Comparison of ENCODE assay signal across 25 cellular contexts in the genomic region with DNA sequence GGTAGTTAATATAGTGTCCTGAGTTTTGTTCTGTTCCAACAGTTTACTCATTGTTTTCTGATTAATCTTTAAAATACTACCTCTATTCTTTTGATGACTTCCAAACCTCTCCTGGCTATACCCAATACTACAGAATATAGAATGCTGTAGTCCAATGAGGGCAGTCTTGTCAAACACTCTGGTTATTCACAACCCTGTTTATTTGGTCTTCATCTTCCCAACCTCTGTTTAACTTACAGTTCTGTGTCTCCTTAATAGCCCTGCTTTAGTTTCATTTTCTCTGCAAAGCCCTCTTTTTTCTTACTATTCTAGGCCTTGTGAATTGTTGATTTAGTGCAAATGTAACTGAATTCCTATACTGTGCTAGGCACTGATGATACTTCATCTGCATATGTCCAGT. TPM values are rescaled to one million over a fixed set of nuclear protein-coding genes. Genes with fewer than 3 reads are reported as not detected.
DNase-seq lines count a peak whose midpoint lies in the region; ATAC-seq and TF ChIP-seq lines count a peak whose summit lies in the region.
"Had no signal": no experiment of that assay in that cellular context is flagged by ENCODE, and none has a peak within 500 bp of the region (broad histone marks: within the 10 kb centered on the region; RNA-seq: fewer than 3 reads in every experiment).

No MANE protein-coding gene starts in this region.

- H3K27ac ChIP-seq in hepatocyte (no peak overlapping the region), osteoblast (ENCODE audit: low read depth, low read length) (no peak overlapping the region), tibial artery (no peak overlapping the region), RWPE1 (no peak overlapping the region)
- H3K27ac ChIP-seq: 22Rv1, heart left ventricle, upper lobe of right lung had no signal

- H3K79me2 ChIP-seq in hepatocyte (peaks cover 100% of the 10 kb centered on the region), osteoblast (ENCODE audit: insufficient read depth, low read length) (peaks cover 34% of the 10 kb centered on the region)

- no peak for DNase-seq in activated CD4-positive, alpha-beta T cell treated with anti-CD3 and anti-CD28 coated beads for 36 hours
- DNase-seq in activated CD4-positive, alpha-beta T cell treated with anti-CD3 and anti-CD28 coated beads, Interleukin-2, amount 10 ng/mL, durations not matched to agents 7 days and 5 days = no peak
- DNase-seq in WTC11 (ENCODE audit: low spot score) = no peak
- DNase-seq in hepatocyte (ENCODE audit: low spot score) = no peak
- no peak for DNase-seq in osteoblast (ENCODE audit: insufficient read length, low spot score, missing footprints)
- no peak for DNase-seq in tibial artery
- DNase-seq in RWPE1 (ENCODE audit: low spot score) = no peak
- DNase-seq: activated CD4-positive, alpha-beta T cell treated with anti-CD3 and anti-CD28 coated beads, Interleukin-2, amount 10 ng/mL, durations not matched to agents 24 days and 14 days; activated effector memory CD4-positive, alpha-beta T cell treated with Interleukin-2 at 50 U/mL for 16 hours; effector memory CD8-positive, alpha-beta T cell; H7; heart left ventricle; KBM-7; naive B cell; NCI-H69; SHP77; small intestine; stimulated activated CD4-positive, alpha-beta T cell treated with anti-CD3 and anti-CD28 coated beads, Interleukin-4, amount 100 ng/mL, for 1 hour; T-helper 1 cell; upper lobe of right lung had no signal

- H3K4me3 ChIP-seq in hepatocyte (no peak overlapping the region), osteoblast (ENCODE audit: insufficient read depth, low read length) (no peak overlapping the region), tibial artery (no peak overlapping the region)
- H3K4me3 ChIP-seq: heart left ventricle, lung, upper lobe of right lung had no signal

- no peaks in the 10 kb centered on the region for H3K36me3 Mint-ChIP-seq in activated CD4-positive, alpha-beta T cell treated with anti-CD3 and anti-CD28 coated beads for 36 hours (ENCODE audit: low read depth)
- peaks cover 4% of the 10 kb centered on the region for H3K36me3 Mint-ChIP-seq in activated CD4-positive, alpha-beta T cell treated with anti-CD3 and anti-CD28 coated beads, Interleukin-2, amount 10 ng/mL, durations not matched to agents 7 days and 5 days (ENCODE audit: low read depth)
- no peaks in the 10 kb centered on the region for H3K36me3 Mint-ChIP-seq in WTC11
- no peaks in the 10 kb centered on the region for H3K36me3 Mint-ChIP-seq in stimulated activated memory B cell treated with anti-CD40 and anti-IgM and Interleukin-4, amounts not matched to agents 10 μg/mL and 1 μg/mL and 100 μg/mL, for 72 hours
- H3K36me3 Mint-ChIP-seq: naive B cell had no signal

- H3K4me1 ChIP-seq in hepatocyte (ENCODE audit: insufficient read depth) (peaks cover 17% of the 10 kb centered on the region), osteoblast (ENCODE audit: insufficient read depth, low read length) (no peaks in the 10 kb centered on the region), tibial artery (peaks cover 0 to 21% (median 0%) of the 10 kb centered on the region in 4 donors)

- H3K27me3 ChIP-seq in hepatocyte (no peaks in the 10 kb centered on the region), osteoblast (ENCODE audit: insufficient read depth, low read length) (no peaks in the 10 kb centered on the region), tibial artery (no peaks in the 10 kb centered on the region)
- H3K27me3 ChIP-seq: heart left ventricle, upper lobe of right lung had no signal

- no peak overlapping the region for H2AFZ ChIP-seq in hepatocyte
- H2AFZ ChIP-seq in osteoblast (ENCODE audit: low read length) = no peak overlapping the region

- no peaks in the 10 kb centered on the region for H3K9me2 ChIP-seq in hepatocyte (replicated peaks; ENCODE audit: insufficient read depth)

- TF ChIP-seq CTCF in WTC11 (IDR thresholded peaks at IDR 0.05) (no peak), hepatocyte (IDR thresholded peaks at IDR 0.05; ENCODE audit: poor library complexity) (no peak), osteoblast (IDR thresholded peaks at IDR 0.05; ENCODE audit: extremely low read depth, low read depth, low read length) (no peak), tibial artery (IDR thresholded peaks at IDR 0.05) (no peak), RWPE1 (conservative IDR thresholded peaks at IDR 0.05; ENCODE audit: low read depth) (no peak)

- intact Hi-C loops in activated CD4-positive, alpha-beta T cell treated with anti-CD3 and anti-CD28 coated beads for 36 hours (cut with DNase I, micrococcal nuclease) = no loop called here
- intact Hi-C loops in tibial artery (cut with DNase I; ENCODE audit: low total_unique reads) = no loop called here

- ATAC-seq in activated CD4-positive, alpha-beta T cell treated with anti-CD3 and anti-CD28 coated beads for 36 hours = peak; percentile 23
- no peak for ATAC-seq in WTC11
- no peak for ATAC-seq in stimulated activated memory B cell treated with anti-CD40 and anti-IgM and Interleukin-4, amounts not matched to agents 10 μg/mL and 1 μg/mL and 100 μg/mL, for 72 hours
- ATAC-seq: effector memory CD8-positive, alpha-beta T cell; heart left ventricle; upper lobe of right lung had no signal

- H3K9me3 ChIP-seq in hepatocyte (ENCODE audit: low read depth) = no peaks in the 10 kb centered on the region
- H3K9me3 ChIP-seq in osteoblast (ENCODE audit: low read depth, low read length) = no peaks in the 10 kb centered on the region
- no peaks in the 10 kb centered on the region for H3K9me3 ChIP-seq in tibial artery
- H3K9me3 ChIP-seq: heart left ventricle, upper lobe of right lung had no signal

- no peaks in the 10 kb centered on the region for H3K9me3 Mint-ChIP-seq in activated CD4-positive, alpha-beta T cell treated with anti-CD3 and anti-CD28 coated beads for 36 hours (ENCODE audit: low read depth)
- H3K9me3 Mint-ChIP-seq in activated CD4-positive, alpha-beta T cell treated with anti-CD3 and anti-CD28 coated beads, Interleukin-2, amount 10 ng/mL, durations not matched to agents 7 days and 5 days = no peaks in the 10 kb centered on the region
- H3K9me3 Mint-ChIP-seq in WTC11 = no peaks in the 10 kb centered on the region
- no peaks in the 10 kb centered on the region for H3K9me3 Mint-ChIP-seq in stimulated activated memory B cell treated with anti-CD40 and anti-IgM and Interleukin-4, amounts not matched to agents 10 μg/mL and 1 μg/mL and 100 μg/mL, for 72 hours
- H3K9me3 Mint-ChIP-seq: activated CD4-positive, alpha-beta T cell treated with anti-CD3 and anti-CD28 coated beads, Interleukin-2, amount 10 ng/mL, durations not matched to agents 24 days and 14 days; central memory CD8-positive, alpha-beta T cell; effector memory CD8-positive, alpha-beta T cell; naive B cell had no signal

- H3K27me3 Mint-ChIP-seq in activated CD4-positive, alpha-beta T cell treated with anti-CD3 and anti-CD28 coated beads for 36 hours = no peaks in the 10 kb centered on the region
- no peaks in the 10 kb centered on the region for H3K27me3 Mint-ChIP-seq in activated CD4-positive, alpha-beta T cell treated with anti-CD3 and anti-CD28 coated beads, Interleukin-2, amount 10 ng/mL, durations not matched to agents 7 days and 5 days
- no peaks in the 10 kb centered on the region for H3K27me3 Mint-ChIP-seq in WTC11 (ENCODE audit: low read depth)
- H3K27me3 Mint-ChIP-seq in stimulated activated memory B cell treated with anti-CD40 and anti-IgM and Interleukin-4, amounts not matched to agents 10 μg/mL and 1 μg/mL and 100 μg/mL, for 72 hours = no peaks in the 10 kb centered on the region
- H3K27me3 Mint-ChIP-seq: activated CD4-positive, alpha-beta T cell treated with anti-CD3 and anti-CD28 coated beads, Interleukin-2, amount 10 ng/mL, durations not matched to agents 24 days and 14 days; B cell; central memory CD8-positive, alpha-beta T cell; effector memory CD8-positive, alpha-beta T cell; naive B cell had no signal

- POLR2A ChIA-PET in activated CD4-positive, alpha-beta T cell treated with anti-CD3 and anti-CD28 coated beads for 36 hours (lab: Charles Lee) = no interaction called here
- POLR2A ChIA-PET in activated CD4-positive, alpha-beta T cell treated with anti-CD3 and anti-CD28 coated beads, Interleukin-2, amount 10 ng/mL, durations not matched to agents 7 days and 5 days (lab: Charles Lee) = interaction anchor here (0.6 kb wide), 1 partner anchor 43 kb away, joined by 4 read pairs; no protein-coding TSS in a partner anchor
- POLR2A ChIA-PET in WTC11 (lab: Charles Lee) = no interaction called here
- POLR2A ChIA-PET in RWPE1 (lab: Yijun Ruan, JAX; ENCODE audit: low non-redundant PET) = no interaction called here

- CTCF ChIA-PET in activated CD4-positive, alpha-beta T cell treated with anti-CD3 and anti-CD28 coated beads for 36 hours (lab: Charles Lee) = interaction anchor here (1.4 kb wide), 1 partner anchor 31 kb away, joined by 5 read pairs; no protein-coding TSS in a partner anchor
- CTCF ChIA-PET in activated CD4-positive, alpha-beta T cell treated with anti-CD3 and anti-CD28 coated beads, Interleukin-2, amount 10 ng/mL, durations not matched to agents 7 days and 5 days (lab: Charles Lee) = no interaction called here
- CTCF ChIA-PET in WTC11 (lab: Charles Lee) = no interaction called here
- CTCF ChIA-PET in RWPE1 (lab: Yijun Ruan, JAX) = no interaction called here

- peaks cover 34% of the 10 kb centered on the region for H3K4me1 Mint-ChIP-seq in activated CD4-positive, alpha-beta T cell treated with anti-CD3 and anti-CD28 coated beads for 36 hours
- H3K4me1 Mint-ChIP-seq in activated CD4-positive, alpha-beta T cell treated with anti-CD3 and anti-CD28 coated beads, Interleukin-2, amount 10 ng/mL, durations not matched to agents 7 days and 5 days = peaks cover 10% of the 10 kb centered on the region
- H3K4me1 Mint-ChIP-seq in WTC11 = peaks cover 40% of the 10 kb centered on the region
- peaks cover 9% of the 10 kb centered on the region for H3K4me1 Mint-ChIP-seq in stimulated activated memory B cell treated with anti-CD40 and anti-IgM and Interleukin-4, amounts not matched to agents 10 μg/mL and 1 μg/mL and 100 μg/mL, for 72 hours

- H3K4me2 ChIP-seq in hepatocyte (peak overlapping the region; percentile 37), osteoblast (ENCODE audit: insufficient read depth, low read length) (peak overlapping the region; percentile 11)

- H3K36me3 ChIP-seq in hepatocyte (replicated peaks; ENCODE audit: insufficient read depth, low read depth) (no peaks in the 10 kb centered on the region), osteoblast (ENCODE audit: insufficient read depth, low read length) (no peaks in the 10 kb centered on the region), tibial artery (no peaks in the 10 kb centered on the region)
- H3K36me3 ChIP-seq: heart left ventricle, upper lobe of right lung had no signal

- H4K20me1 ChIP-seq in hepatocyte (ENCODE audit: insufficient read depth, poor library complexity, severe bottlenecking) (peaks cover 50% of the 10 kb centered on the region), osteoblast (ENCODE audit: insufficient read depth, low read length) (peaks cover 7% of the 10 kb centered on the region)

- H3K4me3 Mint-ChIP-seq in activated CD4-positive, alpha-beta T cell treated with anti-CD3 and anti-CD28 coated beads for 36 hours = no peak overlapping the region
- H3K4me3 Mint-ChIP-seq in activated CD4-positive, alpha-beta T cell treated with anti-CD3 and anti-CD28 coated beads, Interleukin-2, amount 10 ng/mL, durations not matched to agents 7 days and 5 days = no peak overlapping the region
- no peak overlapping the region for H3K4me3 Mint-ChIP-seq in WTC11
- H3K4me3 Mint-ChIP-seq in stimulated activated memory B cell treated with anti-CD40 and anti-IgM and Interleukin-4, amounts not matched to agents 10 μg/mL and 1 μg/mL and 100 μg/mL, for 72 hours = no peak overlapping the region
- H3K4me3 Mint-ChIP-seq: activated CD4-positive, alpha-beta T cell treated with anti-CD3 and anti-CD28 coated beads, Interleukin-2, amount 10 ng/mL, durations not matched to agents 24 days and 14 days; B cell; central memory CD8-positive, alpha-beta T cell; naive B cell had no signal

- peak overlapping the region; percentile 4 for H3K27ac Mint-ChIP-seq in activated CD4-positive, alpha-beta T cell treated with anti-CD3 and anti-CD28 coated beads for 36 hours
- no peak overlapping the region for H3K27ac Mint-ChIP-seq in activated CD4-positive, alpha-beta T cell treated with anti-CD3 and anti-CD28 coated beads, Interleukin-2, amount 10 ng/mL, durations not matched to agents 7 days and 5 days
- peak overlapping the region; percentile 54 for H3K27ac Mint-ChIP-seq in WTC11
- no peak overlapping the region for H3K27ac Mint-ChIP-seq in stimulated activated memory B cell treated with anti-CD40 and anti-IgM and Interleukin-4, amounts not matched to agents 10 μg/mL and 1 μg/mL and 100 μg/mL, for 72 hours
- H3K27ac Mint-ChIP-seq: activated CD4-positive, alpha-beta T cell treated with anti-CD3 and anti-CD28 coated beads, Interleukin-2, amount 10 ng/mL, durations not matched to agents 24 days and 14 days; B cell; effector memory CD8-positive, alpha-beta T cell; naive B cell had no signal

RNA-seq across cellular contexts. Expression of a gene that starts 40.0 kb away (rescaled TPM):
- total RNA-seq in activated CD4-positive, alpha-beta T cell treated with anti-CD3 and anti-CD28 coated beads for 36 hours = 1 to 10 TPM; 3.5 TPM
- 10 to 100 TPM in 1 of 2 experiments, 1 to 10 TPM in 1; 9.2 to 10.8 TPM for total RNA-seq in activated CD4-positive, alpha-beta T cell treated with anti-CD3 and anti-CD28 coated beads, Interleukin-2, amount 10 ng/mL, durations not matched to agents 7 days and 5 days
- 11.5 to 13.7 TPM (median 11.7 TPM) in 3 replicates for total RNA-seq in WTC11 (2021)
- 37.3 and 43.0 TPM in 2 replicates for total RNA-seq in hepatocyte
- 20.9 and 21.9 TPM in 2 replicates for polyA plus RNA-seq in hepatocyte
- 36.8 and 39.4 TPM in 2 replicates for total RNA-seq in osteoblast

Comparison
In these comparisons a context has a peak if more than half of its experiments do, and no peak if none do; other contexts are left out.
1. H3K27ac Mint-ChIP-seq: peak in activated CD4-positive, alpha-beta T cell treated with anti-CD3 and anti-CD28 coated beads for 36 hours (single experiment) and WTC11 (single experiment); none in activated CD4-positive, alpha-beta T cell treated with anti-CD3 and anti-CD28 coated beads, Interleukin-2, amount 10 ng/mL, durations not matched to agents 7 days and 5 days (single experiment) and stimulated activated memory B cell treated with anti-CD40 and anti-IgM and Interleukin-4, amounts not matched to agents 10 μg/mL and 1 μg/mL and 100 μg/mL, for 72 hours (single experiment).